Comparison of ENCODE assay signal across 17 cellular contexts in the genomic region with DNA sequence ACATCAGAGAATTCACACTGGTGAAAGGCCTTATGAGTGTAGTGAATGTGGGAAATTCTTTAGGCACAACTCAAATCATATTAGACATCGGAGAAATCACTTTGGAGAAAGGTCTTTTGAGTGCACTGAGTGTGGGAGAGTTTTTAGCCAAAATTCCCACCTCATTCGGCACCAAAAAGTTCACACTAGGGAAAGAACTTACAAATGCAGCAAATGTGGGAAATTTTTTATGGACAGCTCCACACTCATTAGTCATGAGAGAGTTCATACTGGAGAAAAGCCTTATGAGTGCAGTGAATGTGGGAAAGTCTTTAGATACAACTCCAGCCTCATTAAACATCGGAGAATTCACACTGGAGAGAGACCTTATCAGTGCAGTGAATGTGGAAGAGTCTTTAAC. TPM values are rescaled to one million over a fixed set of nuclear protein-coding genes. Genes with fewer than 3 reads are reported as not detected.
DNase-seq lines count a peak whose midpoint lies in the region; ATAC-seq, FAIRE-seq and TF ChIP-seq lines count a peak whose summit lies in the region.
"Had no signal": no experiment of that assay in that cellular context is flagged by ENCODE, and none has a peak within 500 bp of the region (broad histone marks: within the 10 kb centered on the region; RNA-seq: fewer than 3 reads in every experiment).

No MANE protein-coding gene starts in this region.

- POLR2A ChIA-PET in MCF 10A (lab: Yijun Ruan, JAX) (no interaction called here), IMR-90 (lab: Charles Lee; ENCODE audit: unreplicated experiment) (no interaction called here), K562 (lab: Yijun Ruan, JAX) (interaction anchor here (0.6 kb wide), 1 partner anchor 61 kb away, joined by 3 read pairs; no protein-coding TSS in a partner anchor)

- H2BK120ac ChIP-seq in IMR-90 (ENCODE audit: low read depth, low read length) = no peak overlapping the region

- H3K4me3 ChIP-seq in mammary epithelial cell (replicated peaks in 1 of 3; ENCODE audit: insufficient read depth in 1 of 3, low read depth in 2 of 3, low read length in 3 of 3) = no peak overlapping the region
- no peak overlapping the region for H3K4me3 ChIP-seq in IMR-90 (ENCODE audit: insufficient read depth, low read depth, low read length)
- H3K4me3 ChIP-seq in K562 = no peak overlapping the region
- H3K4me3 ChIP-seq: A549 had no signal

- H3K4ac ChIP-seq in IMR-90 (ENCODE audit: low read depth, low read length) = no peak overlapping the region

- H3K27ac ChIP-seq in mammary epithelial cell (ENCODE audit: insufficient read depth, low read depth, low read length) (no peak overlapping the region), IMR-90 (ENCODE audit: insufficient read depth, low read length) (no peak overlapping the region), K562 (ENCODE audit: extremely low read depth, low read depth, low read length) (no peak overlapping the region)
- H3K27ac ChIP-seq: 22Rv1, A549, C4-2B had no signal

- H3K18ac ChIP-seq in IMR-90 (ENCODE audit: low read depth, low read length) = no peak overlapping the region

- no peak overlapping the region for H2BK5ac ChIP-seq in IMR-90 (ENCODE audit: low read depth, low read length, poor library complexity, severe bottlenecking)

- no peak overlapping the region for H2AK5ac ChIP-seq in IMR-90 (ENCODE audit: low read depth, low read length)

- dilution Hi-C loops in mammary epithelial cell (cut with HindIII; ENCODE audit: low sequenced_read_pairs) (loop anchor here (10.0 kb wide), 1 partner anchor 56 kb away; a partner anchor contains a TSS), IMR-90 (cut with HindIII; ENCODE audit: low sequenced_read_pairs, unreplicated experiment) (no loop called here)

- H4K5ac ChIP-seq in IMR-90 (ENCODE audit: low read depth, low read length) = no peak overlapping the region

- ATAC-seq in IMR-90 (ENCODE audit: low read depth) (no peak), K562 (no peak), HG03280 (IDR thresholded peaks at IDR 0.05; ENCODE audit: unreplicated experiment) (no peak)
- ATAC-seq: A549 had no signal

- H3K27me3 ChIP-seq in mammary epithelial cell (ENCODE audit: insufficient read depth, low read length) = no peaks in the 10 kb centered on the region
- no peaks in the 10 kb centered on the region for H3K27me3 ChIP-seq in IMR-90 (ENCODE audit: control insufficient read depth, insufficient read depth, low read length)
- H3K27me3 ChIP-seq in K562 (ENCODE audit: control insufficient read depth in 2 of 2, insufficient read depth in 2 of 2, low read length in 2 of 2) = no peaks in the 10 kb centered on the region

- H2AFZ ChIP-seq in mammary epithelial cell (ENCODE audit: low read depth, low read length) (no peak overlapping the region), IMR-90 (replicated peaks; ENCODE audit: low read length, poor library complexity) (no peak overlapping the region), K562 (ENCODE audit: low read depth, low read length) (no peak overlapping the region)

- H3K4me2 ChIP-seq in mammary epithelial cell (ENCODE audit: insufficient read depth, low read depth, low read length) (no peak overlapping the region), IMR-90 (ENCODE audit: low read depth, low read length) (no peak overlapping the region), K562 (ENCODE audit: insufficient read depth, low read length) (no peak overlapping the region)
- H3K4me2 ChIP-seq: A549 had no signal

- peaks cover 39% of the 10 kb centered on the region for H3K36me3 Mint-ChIP-seq in MCF 10A (ENCODE audit: insufficient read depth, unreplicated experiment)

- no peak overlapping the region for H3K56ac ChIP-seq in IMR-90 (ENCODE audit: extremely low read depth, insufficient read depth, low read length)

- H4K91ac ChIP-seq in IMR-90 (ENCODE audit: insufficient read depth, low read depth, low read length) = no peak overlapping the region

- H3K27ac Mint-ChIP-seq in MCF 10A (ENCODE audit: low read depth, unreplicated experiment) = no peak overlapping the region
- H3K27ac Mint-ChIP-seq: CD4-positive, alpha-beta T cell had no signal

- no peak overlapping the region for H3K4me3 Mint-ChIP-seq in MCF 10A (ENCODE audit: unreplicated experiment)
- H3K4me3 Mint-ChIP-seq: CD4-positive, alpha-beta T cell had no signal

- WGBS in mammary epithelial cell (ENCODE audit: low coverage, missing lambda C conversion rate) = 97% methylated on average over 3 of the region's 3 CpGs
- no CpG with 5 or more reads among the region's 3 CpGs for WGBS in IMR-90 (ENCODE audit: extremely low coverage in 2 of 2, insufficient read length in 1 of 2), 2 experiments
- WGBS in K562 (ENCODE audit: insufficient coverage, low coverage, missing lambda C conversion rate) = 85% methylated on average over 3 of the region's 3 CpGs

- no peak for FAIRE-seq in K562 (lab: Jason Lieb, UNC)
- FAIRE-seq: A549, HTR-8/SVneo had no signal

- peaks cover 9% of the 10 kb centered on the region for H3K9me3 Mint-ChIP-seq in MCF 10A (ENCODE audit: unreplicated experiment)

- H3K14ac ChIP-seq in IMR-90 (replicated peaks; ENCODE audit: low read depth, low read length) = no peak overlapping the region

- in situ Hi-C loops in mammary epithelial cell (cut with MboI; ENCODE audit: low sequenced_read_pairs in 2 of 2) = no loop called here
- in situ Hi-C loops in IMR-90 (cut with MboI; ENCODE audit: low sequenced_read_pairs) = no loop called here
- in situ Hi-C loops in K562 (cut with MboI) = no loop called here
- in situ Hi-C loops in GM13976 (cut with MboI; ENCODE audit: low sequenced_read_pairs, unreplicated experiment) = no loop called here

- no peak overlapping the region for H2AK9ac ChIP-seq in IMR-90 (replicated peaks; ENCODE audit: low read depth, low read length, poor library complexity)

- TF ChIP-seq POLR2A in IMR-90 (IDR thresholded peaks at IDR 0.05; ENCODE audit: low read depth, low read length) (no peak), K562 (conservative IDR thresholded peaks at IDR 0.05) (no peak)

- peaks cover 26% of the 10 kb centered on the region for H3K9me3 ChIP-seq in mammary epithelial cell (replicated peaks; ENCODE audit: insufficient read depth, low read length)
- peaks cover 18% of the 10 kb centered on the region for H3K9me3 ChIP-seq in IMR-90 (ENCODE audit: control insufficient read depth, insufficient read depth, low read length)
- H3K9me3 ChIP-seq in K562 (replicated peaks; ENCODE audit: control insufficient read depth, insufficient read depth, low read depth, low read length) = peaks cover 18% of the 10 kb centered on the region

- no peaks in the 10 kb centered on the region for H3K4me1 Mint-ChIP-seq in MCF 10A (ENCODE audit: insufficient read depth, unreplicated experiment)

- no peak overlapping the region for H2BK20ac ChIP-seq in IMR-90 (ENCODE audit: low read depth, low read length)

- H4K20me1 ChIP-seq in mammary epithelial cell (ENCODE audit: insufficient read depth, low read length) (no peaks in the 10 kb centered on the region), IMR-90 (ENCODE audit: insufficient read depth, low read length) (no peaks in the 10 kb centered on the region), K562 (replicated peaks; ENCODE audit: control insufficient read depth, insufficient read depth, low read length) (no peaks in the 10 kb centered on the region)

- CTCF ChIA-PET in MCF 10A (lab: Yijun Ruan, JAX) = no interaction called here
- CTCF ChIA-PET in mammary epithelial cell (lab: Charles Lee; ENCODE audit: low non-redundant PET) = no interaction called here
- CTCF ChIA-PET in IMR-90 (lab: Yijun Ruan, JAX) = no interaction called here
- CTCF ChIA-PET in K562 (lab: Yijun Ruan, JAX; ENCODE audit: low intra/inter-chr PET ratio) = no interaction called here

- no peak for TF ChIP-seq CTCF in MCF 10A (IDR thresholded peaks at IDR 0.05; ENCODE audit: unreplicated experiment)
- no peak for TF ChIP-seq CTCF in mammary epithelial cell (conservative IDR thresholded peaks at IDR 0.05 in 1 of 2, IDR thresholded peaks at IDR 0.05 in 1 of 2; ENCODE audit: extremely low read depth in 1 of 2, insufficient read depth in 1 of 2, low read depth in 1 of 2, low read length in 2 of 2)
- TF ChIP-seq CTCF in IMR-90 (conservative IDR thresholded peaks at IDR 0.05; ENCODE audit: low read depth, low read length) = no peak
- TF ChIP-seq CTCF in K562 (IDR thresholded peaks at IDR 0.05 in 2 of 3, conservative IDR thresholded peaks at IDR 0.05 in 1 of 3; ENCODE audit: insufficient read depth in 2 of 3, low read depth in 1 of 3, low read length in 3 of 3) = no peak
- TF ChIP-seq CTCF in GM13976 (IDR thresholded peaks at IDR 0.05; ENCODE audit: borderline replicate concordance, control extremely low read depth, extremely low read depth, insufficient read depth, missing control alignments) = no peak

- no peak overlapping the region for H3K9ac ChIP-seq in mammary epithelial cell (ENCODE audit: insufficient read depth, low read length)
- no peak overlapping the region for H3K9ac ChIP-seq in IMR-90 (ENCODE audit: low read depth, low read length)
- no peak overlapping the region for H3K9ac ChIP-seq in K562 (ENCODE audit: insufficient read depth in 1 of 2, low read depth in 2 of 2, low read length in 2 of 2)

- intact Hi-C loops in MCF 10A (cut with micrococcal nuclease) = no loop called here
- intact Hi-C loops in mammary epithelial cell (cut with micrococcal nuclease) = no loop called here
- intact Hi-C loops in IMR-90 (cut with micrococcal nuclease) = no loop called here
- intact Hi-C loops in K562 (cut with micrococcal nuclease) = no loop called here
- intact Hi-C loops in cardiac septum (cut with DNase I) = no loop called here

- TF ChIP-seq RAD21 in IMR-90 (IDR thresholded peaks at IDR 0.05; ENCODE audit: low read length) (no peak), K562 (CRISPR knock-in tag; conservative IDR thresholded peaks at IDR 0.05 in 1 of 2, IDR thresholded peaks at IDR 0.05 in 1 of 2) (no peak)

- H3K23ac ChIP-seq in IMR-90 (ENCODE audit: low read depth, low read length) = no peak overlapping the region

- H3K79me2 ChIP-seq in mammary epithelial cell (ENCODE audit: insufficient read depth, low read length) = peaks cover 19% of the 10 kb centered on the region
- H3K79me2 ChIP-seq in K562 (ENCODE audit: control insufficient read depth, insufficient read depth, low read length) = no peaks in the 10 kb centered on the region

- BruUV-seq in MCF 10A (replicated peaks; lab: Mats Ljungman, UMichigan) (TSS peak; percentile 16), mammary epithelial cell (replicated peaks; lab: Mats Ljungman, UMichigan) (no TSS peak), IMR-90 (replicated peaks; lab: Mats Ljungman, UMichigan) (TSS peak; percentile 40), K562 (replicated peaks; lab: Mats Ljungman, UMichigan) (no TSS peak)

- H2BK15ac ChIP-seq in IMR-90 (ENCODE audit: low read depth, low read length) = no peak overlapping the region

- no peaks in the 10 kb centered on the region for H3K9me1 ChIP-seq in IMR-90 (ENCODE audit: insufficient read depth, low read length)
- no peaks in the 10 kb centered on the region for H3K9me1 ChIP-seq in K562 (ENCODE audit: control insufficient read depth, insufficient read depth, low read length)

- H3K4me1 ChIP-seq in mammary epithelial cell (ENCODE audit: insufficient read depth, low read length) (no peaks in the 10 kb centered on the region), IMR-90 (ENCODE audit: control insufficient read depth, insufficient read depth, low read length) (no peaks in the 10 kb centered on the region), K562 (replicated peaks in 1 of 2; ENCODE audit: control insufficient read depth in 2 of 2, insufficient read depth in 2 of 2, low read length in 2 of 2) (no peaks in the 10 kb centered on the region)
- H3K4me1 ChIP-seq: A549 had no signal

- H3K36me3 ChIP-seq in mammary epithelial cell (ENCODE audit: insufficient read depth, low read length) (peaks cover 20% of the 10 kb centered on the region), IMR-90 (ENCODE audit: control insufficient read depth, insufficient read depth, low read length) (peaks cover 32% of the 10 kb centered on the region), K562 (ENCODE audit: control insufficient read depth, insufficient read depth, low read length) (peaks cover 33% of the 10 kb centered on the region)

- no peak overlapping the region for H4K8ac ChIP-seq in IMR-90 (ENCODE audit: low read depth in 2 of 2, low read length in 2 of 2)

- H3K27me3 Mint-ChIP-seq in MCF 10A (ENCODE audit: insufficient read depth, unreplicated experiment) = no peaks in the 10 kb centered on the region
- H3K27me3 Mint-ChIP-seq: CD4-positive, alpha-beta T cell had no signal

- DNase-seq in MCF 10A (ENCODE audit: unreplicated experiment) = no peak
- no peak for DNase-seq in mammary epithelial cell
- no peak for DNase-seq in IMR-90
- no peak for DNase-seq in K562 (ENCODE audit: extremely low read depth in 1 of 4, low spot score in 3 of 4)
- DNase-seq in cardiac septum (ENCODE audit: low spot score) = no peak
- DNase-seq in GM13976 (ENCODE audit: low spot score) = no peak
- DNase-seq: AML-193; CD4-positive, alpha-beta T cell; DMS79 treated with DMSO at 0.1 percent for 48 hours; GF-D8; GOT3; H7 had no signal

- H3K79me1 ChIP-seq in IMR-90 (ENCODE audit: low read depth in 1 of 2, low read length in 2 of 2) = peaks cover 10 to 22% of the 10 kb centered on the region in 2 experiments

- TF ChIP-seq EP300 in K562 (IDR thresholded peaks at IDR 0.05; ENCODE audit: low read length) = no peak

RNA-seq across cellular contexts. Expression of a gene that starts 10.1 kb away (rescaled TPM):
- total RNA-seq in MCF 10A (2022) (7.8 and 8.3 TPM in 2 replicates), mammary epithelial cell (10 to 100 TPM in 1 of 2 donors, 1 to 10 TPM in 1; 6.0 to 13.8 TPM), IMR-90 (2012; rRNA removed) (11.7 and 17.4 TPM in 2 replicates), K562 (2014; rRNA removed) (7.7 and 8.0 TPM in 2 replicates), K562 (2014; rRNA removed; fragmentation: Illumina TruSeq; extraction: Trizol) (8.6 and 8.9 TPM in 2 replicates), K562 (2015; rRNA removed; fragmentation: Illumina TruSeq; extraction: Trizol) (6.5 and 6.9 TPM in 2 replicates), K562 (2021) (8.3 and 8.6 TPM in 2 replicates), cardiac septum (10.1 TPM)
- polyA plus RNA-seq in mammary epithelial cell (3.3 TPM), IMR-90 (2012; rRNA removed) (3.6 and 4.3 TPM in 2 replicates), K562 (2011; rRNA removed) (6.9 and 7.3 TPM in 2 replicates), K562 (2014; fragmentation: Illumina TruSeq; extraction: Trizol) (5.8 and 6.0 TPM in 2 replicates), K562 (2014; fragmentation: Nextera tagmentation; extraction: Ambion mirVana) (1 to 10 TPM; 5.3 to 6.1 TPM), K562 (2014; rRNA removed) (3.1 and 5.8 TPM in 2 replicates)
- polyA minus RNA-seq in mammary epithelial cell = 6.5 TPM
- polyA plus RNA-seq in IMR-90 (2012; cell fraction: cytosol; rRNA removed) = 6.5 and 8.0 TPM in 2 replicates
- 5.1 and 9.3 TPM in 2 replicates for polyA plus RNA-seq in IMR-90 (2012; cell fraction: nucleus; rRNA removed; ENCODE audit: low replicate concordance)
- total RNA-seq in K562 (2011; cell fraction: chromatin; rRNA removed; ENCODE audit: low replicate concordance) = 28.0 and 43.1 TPM in 2 replicates
- 27.4 and 42.0 TPM in 2 replicates for total RNA-seq in K562 (2011; cell fraction: nucleolus; rRNA removed)
- 33.1 and 35.2 TPM in 2 replicates for total RNA-seq in K562 (2011; cell fraction: nucleoplasm; rRNA removed)
- polyA plus RNA-seq in K562 (2011; cell fraction: cytosol; rRNA removed) = 1.8 and 3.0 TPM in 2 replicates
- 10.3 and 14.2 TPM in 2 replicates for polyA plus RNA-seq in K562 (2011; cell fraction: nucleus; rRNA removed)
- polyA plus RNA-seq in K562 (2012) = 3.0 and 3.4 TPM in 2 replicates
- polyA minus RNA-seq in K562 (2011; rRNA and poly(A)+ RNA removed) = 16.8 and 21.7 TPM in 2 replicates
- 4.3 and 6.3 TPM in 2 replicates for polyA minus RNA-seq in K562 (2011; cell fraction: cytosol; rRNA and poly(A)+ RNA removed)
- polyA minus RNA-seq in K562 (2011; cell fraction: nucleus; rRNA and poly(A)+ RNA removed) = 22.3 and 38.7 TPM in 2 replicates

RNA-seq across cellular contexts. Expression of a gene that starts 14.1 kb away (rescaled TPM):
- total RNA-seq in MCF 10A (2022) = 19.1 and 21.2 TPM in 2 replicates
- 10 to 100 TPM; 13.3 to 14.6 TPM for total RNA-seq in mammary epithelial cell
- 17.0 TPM for polyA plus RNA-seq in mammary epithelial cell
- polyA minus RNA-seq in mammary epithelial cell = 20.1 TPM
- total RNA-seq in IMR-90 (2012; rRNA removed) = 8.1 and 9.9 TPM in 2 replicates
- 7.0 and 7.9 TPM in 2 replicates for polyA plus RNA-seq in IMR-90 (2012; rRNA removed)
- polyA plus RNA-seq in IMR-90 (2012; cell fraction: cytosol; rRNA removed) = 8.1 and 17.4 TPM in 2 replicates
- 3.1 and 5.9 TPM in 2 replicates for polyA plus RNA-seq in IMR-90 (2012; cell fraction: nucleus; rRNA removed; ENCODE audit: low replicate concordance)
- total RNA-seq in K562 (2011; cell fraction: chromatin; rRNA removed; ENCODE audit: low replicate concordance) = 35.8 and 47.2 TPM in 2 replicates
- 32.0 and 34.6 TPM in 2 replicates for total RNA-seq in K562 (2011; cell fraction: nucleolus; rRNA removed)
- total RNA-seq in K562 (2011; cell fraction: nucleoplasm; rRNA removed) = 40.3 and 59.6 TPM in 2 replicates
- total RNA-seq in K562 (2014; rRNA removed) = 13.7 and 20.1 TPM in 2 replicates
- 14.8 and 15.6 TPM in 2 replicates for total RNA-seq in K562 (2014; rRNA removed; fragmentation: Illumina TruSeq; extraction: Trizol)
- total RNA-seq in K562 (2015; rRNA removed; fragmentation: Illumina TruSeq; extraction: Trizol) = 13.8 and 15.0 TPM in 2 replicates
- 16.3 and 19.2 TPM in 2 replicates for total RNA-seq in K562 (2021)
- polyA plus RNA-seq in K562 (2011; rRNA removed) = 28.8 and 33.2 TPM in 2 replicates
- 17.3 and 25.2 TPM in 2 replicates for polyA plus RNA-seq in K562 (2011; cell fraction: cytosol; rRNA removed)
- polyA plus RNA-seq in K562 (2011; cell fraction: nucleus; rRNA removed) = 17.6 and 22.5 TPM in 2 replicates
- polyA plus RNA-seq in K562 (2012) = 9.6 and 16.0 TPM in 2 replicates
- 13.7 and 17.5 TPM in 2 replicates for polyA plus RNA-seq in K562 (2014; fragmentation: Illumina TruSeq; extraction: Trizol)
- 1 to 10 TPM; 5.3 to 7.8 TPM for polyA plus RNA-seq in K562 (2014; fragmentation: Nextera tagmentation; extraction: Ambion mirVana)
- 19.4 and 24.2 TPM in 2 replicates for polyA plus RNA-seq in K562 (2014; rRNA removed)
- 21.5 and 27.8 TPM in 2 replicates for polyA minus RNA-seq in K562 (2011; rRNA and poly(A)+ RNA removed)
- polyA minus RNA-seq in K562 (2011; cell fraction: cytosol; rRNA and poly(A)+ RNA removed) = 11.6 and 13.2 TPM in 2 replicates
- 11.6 and 17.9 TPM in 2 replicates for polyA minus RNA-seq in K562 (2011; cell fraction: nucleus; rRNA and poly(A)+ RNA removed)
- total RNA-seq in cardiac septum = 4.0 TPM

RNA-seq across cellular contexts. Expression of a gene that starts 31.4 kb away (rescaled TPM):
- total RNA-seq in MCF 10A (2022) (23.7 and 40.1 TPM in 2 replicates), mammary epithelial cell (10 to 100 TPM; 15.2 to 25.8 TPM), IMR-90 (2012; rRNA removed) (23.9 and 24.2 TPM in 2 replicates), K562 (2014; rRNA removed) (4.0 and 5.0 TPM in 2 replicates), K562 (2014; rRNA removed; fragmentation: Illumina TruSeq; extraction: Trizol) (5.4 and 6.0 TPM in 2 replicates), K562 (2015; rRNA removed; fragmentation: Illumina TruSeq; extraction: Trizol) (4.6 and 5.8 TPM in 2 replicates), K562 (2021) (3.8 and 4.5 TPM in 2 replicates), cardiac septum (16.1 TPM)
- polyA plus RNA-seq in mammary epithelial cell (6.8 TPM), IMR-90 (2012; rRNA removed) (6.9 and 7.5 TPM in 2 replicates), K562 (2011; rRNA removed) (6.2 and 8.7 TPM in 2 replicates), K562 (2014; fragmentation: Illumina TruSeq; extraction: Trizol) (3.0 and 3.6 TPM in 2 replicates), K562 (2014; fragmentation: Nextera tagmentation; extraction: Ambion mirVana) (1 to 10 TPM; 1.5 to 2.7 TPM), K562 (2014; rRNA removed) (3.2 and 5.0 TPM in 2 replicates)
- 8.3 TPM for polyA minus RNA-seq in mammary epithelial cell
- polyA plus RNA-seq in IMR-90 (2012; cell fraction: cytosol; rRNA removed) = 6.4 and 11.3 TPM in 2 replicates
- 14.0 and 23.8 TPM in 2 replicates for polyA plus RNA-seq in IMR-90 (2012; cell fraction: nucleus; rRNA removed; ENCODE audit: low replicate concordance)
- 18.0 and 22.2 TPM in 2 replicates for total RNA-seq in K562 (2011; cell fraction: chromatin; rRNA removed; ENCODE audit: low replicate concordance)
- total RNA-seq in K562 (2011; cell fraction: nucleolus; rRNA removed) = 12.4 and 12.5 TPM in 2 replicates
- total RNA-seq in K562 (2011; cell fraction: nucleoplasm; rRNA removed) = 15.3 and 21.1 TPM in 2 replicates
- 5.3 TPM in 2 replicates for polyA plus RNA-seq in K562 (2011; cell fraction: cytosol; rRNA removed)
- polyA plus RNA-seq in K562 (2011; cell fraction: nucleus; rRNA removed) = 8.8 and 12.6 TPM in 2 replicates
- 3.4 and 5.0 TPM in 2 replicates for polyA plus RNA-seq in K562 (2012)
- 11.9 and 13.2 TPM in 2 replicates for polyA minus RNA-seq in K562 (2011; rRNA and poly(A)+ RNA removed)
- polyA minus RNA-seq in K562 (2011; cell fraction: cytosol; rRNA and poly(A)+ RNA removed) = 2.9 and 3.1 TPM in 2 replicates
- polyA minus RNA-seq in K562 (2011; cell fraction: nucleus; rRNA and poly(A)+ RNA removed) = 7.1 and 10.1 TPM in 2 replicates

RNA-seq across cellular contexts. Expression of a gene that starts 35.9 kb away (rescaled TPM):
- 0.47 TPM in 2 replicates for total RNA-seq in MCF 10A (2022)
- under 1 TPM; 0.38 to 0.83 TPM for total RNA-seq in mammary epithelial cell
- polyA plus RNA-seq in mammary epithelial cell = 0.05 TPM
- not detected for polyA minus RNA-seq in mammary epithelial cell
- total RNA-seq in IMR-90 (2012; rRNA removed) = 0.36 and 0.56 TPM in 2 replicates
- 0.14 and 0.32 TPM in 2 replicates for polyA plus RNA-seq in IMR-90 (2012; rRNA removed)
- 0.03 and 0.12 TPM in 2 replicates for polyA plus RNA-seq in IMR-90 (2012; cell fraction: cytosol; rRNA removed)
- 0.18 and 0.79 TPM in 2 replicates for polyA plus RNA-seq in IMR-90 (2012; cell fraction: nucleus; rRNA removed; ENCODE audit: low replicate concordance)
- 0.23 and 0.35 TPM in 2 replicates for total RNA-seq in K562 (2011; cell fraction: chromatin; rRNA removed; ENCODE audit: low replicate concordance)
- total RNA-seq in K562 (2011; cell fraction: nucleolus; rRNA removed) = 0.13 and 0.33 TPM in 2 replicates
- 0.46 and 0.51 TPM in 2 replicates for total RNA-seq in K562 (2011; cell fraction: nucleoplasm; rRNA removed)
- total RNA-seq in K562 (2014; rRNA removed) = 0.14 TPM in 1 of 2 replicates, not detected in the other
- total RNA-seq in K562 (2014; rRNA removed; fragmentation: Illumina TruSeq; extraction: Trizol) = 0.07 TPM in 1 of 2 replicates, not detected in the other
- total RNA-seq in K562 (2015; rRNA removed; fragmentation: Illumina TruSeq; extraction: Trizol) = not detected in 2 replicates
- not detected in 2 replicates for total RNA-seq in K562 (2021)
- 0.10 and 0.11 TPM in 2 replicates for polyA plus RNA-seq in K562 (2011; rRNA removed)
- 0.03 TPM in 1 of 2 replicates, not detected in the other for polyA plus RNA-seq in K562 (2011; cell fraction: cytosol; rRNA removed)
- 0.04 and 0.07 TPM in 2 replicates for polyA plus RNA-seq in K562 (2011; cell fraction: nucleus; rRNA removed)
- 0.05 and 0.21 TPM in 2 replicates for polyA plus RNA-seq in K562 (2012)
- not detected in 2 replicates for polyA plus RNA-seq in K562 (2014; fragmentation: Illumina TruSeq; extraction: Trizol)
- polyA plus RNA-seq in K562 (2014; fragmentation: Nextera tagmentation; extraction: Ambion mirVana) = under 1 TPM; 0.08 to 0.10 TPM
- 0.04 TPM in 1 of 2 replicates, not detected in the other for polyA plus RNA-seq in K562 (2014; rRNA removed)
- 0.11 TPM in 1 of 2 replicates, not detected in the other for polyA minus RNA-seq in K562 (2011; rRNA and poly(A)+ RNA removed)
- not detected in 2 replicates for polyA minus RNA-seq in K562 (2011; cell fraction: cytosol; rRNA and poly(A)+ RNA removed)
- polyA minus RNA-seq in K562 (2011; cell fraction: nucleus; rRNA and poly(A)+ RNA removed) = not detected in 2 replicates
- total RNA-seq in cardiac septum = 3.0 TPM
- total RNA-seq: H7 had no signal

RNA-seq across cellular contexts. Expression of a gene that starts 56.3 kb away (rescaled TPM):
- 9.9 and 10.9 TPM in 2 replicates for total RNA-seq in MCF 10A (2022)
- 10 to 100 TPM; 11.7 to 15.0 TPM for total RNA-seq in mammary epithelial cell
- 3.1 TPM for polyA plus RNA-seq in mammary epithelial cell
- polyA minus RNA-seq in mammary epithelial cell = 0.78 TPM
- total RNA-seq in IMR-90 (2012; rRNA removed) = 25.6 and 33.0 TPM in 2 replicates
- 2.9 and 4.6 TPM in 2 replicates for polyA plus RNA-seq in IMR-90 (2012; rRNA removed)
- 1.4 and 2.0 TPM in 2 replicates for polyA plus RNA-seq in IMR-90 (2012; cell fraction: cytosol; rRNA removed)
- polyA plus RNA-seq in IMR-90 (2012; cell fraction: nucleus; rRNA removed; ENCODE audit: low replicate concordance) = 1.4 and 3.5 TPM in 2 replicates
- 4.5 and 6.0 TPM in 2 replicates for total RNA-seq in K562 (2011; cell fraction: chromatin; rRNA removed; ENCODE audit: low replicate concordance)
- total RNA-seq in K562 (2011; cell fraction: nucleolus; rRNA removed) = 3.9 and 5.3 TPM in 2 replicates
- total RNA-seq in K562 (2011; cell fraction: nucleoplasm; rRNA removed) = 5.0 and 5.3 TPM in 2 replicates
- 0.98 and 1.6 TPM in 2 replicates for total RNA-seq in K562 (2014; rRNA removed)
- total RNA-seq in K562 (2014; rRNA removed; fragmentation: Illumina TruSeq; extraction: Trizol) = 1.3 and 2.0 TPM in 2 replicates
- total RNA-seq in K562 (2015; rRNA removed; fragmentation: Illumina TruSeq; extraction: Trizol) = 1.1 and 1.4 TPM in 2 replicates
- total RNA-seq in K562 (2021) = 1.2 and 1.3 TPM in 2 replicates
- 0.70 and 1.9 TPM in 2 replicates for polyA plus RNA-seq in K562 (2011; rRNA removed)
- 0.71 and 0.89 TPM in 2 replicates for polyA plus RNA-seq in K562 (2011; cell fraction: cytosol; rRNA removed)
- polyA plus RNA-seq in K562 (2011; cell fraction: nucleus; rRNA removed) = 0.88 and 1.6 TPM in 2 replicates
- 0.62 and 0.73 TPM in 2 replicates for polyA plus RNA-seq in K562 (2012)
- 0.77 and 1.1 TPM in 2 replicates for polyA plus RNA-seq in K562 (2014; fragmentation: Illumina TruSeq; extraction: Trizol)
- under 1 TPM; 0.13 to 0.21 TPM for polyA plus RNA-seq in K562 (2014; fragmentation: Nextera tagmentation; extraction: Ambion mirVana)
- 0.28 and 0.51 TPM in 2 replicates for polyA plus RNA-seq in K562 (2014; rRNA removed)
- 1.8 and 4.8 TPM in 2 replicates for polyA minus RNA-seq in K562 (2011; rRNA and poly(A)+ RNA removed)
- 0.46 and 1.5 TPM in 2 replicates for polyA minus RNA-seq in K562 (2011; cell fraction: cytosol; rRNA and poly(A)+ RNA removed)
- polyA minus RNA-seq in K562 (2011; cell fraction: nucleus; rRNA and poly(A)+ RNA removed) = 2.1 and 4.8 TPM in 2 replicates
- total RNA-seq in cardiac septum = 23.7 TPM
